31 cellular contexts compared by ENCODE assay signal in genomic region chr6:97094376-97094775, GRCh38.
"Had no signal": no experiment of that assay in that cellular context is flagged by ENCODE, and none has a peak within 500 bp of the region (broad histone marks: within the 10 kb centered on the region; RNA-seq: fewer than 3 reads in every experiment).

No MANE protein-coding gene starts in this region.

- H3K27me3 ChIP-seq: brain microvascular endothelial cell, esophagus squamous epithelium had no signal

- DNase-seq: activated B cell treated with CpG ODN at 0.5 μM for 24 hours; activated CD4-positive, alpha-beta memory T cell treated with anti-CD3 and anti-CD28 coated beads, Interleukin-2, amount 10 ng/mL, durations not matched to agents 7 days and 5 days; activated CD4-positive, alpha-beta T cell treated with anti-CD3 and anti-CD28 coated beads for 48 hours; activated CD8-positive, alpha-beta memory T cell treated with anti-CD3 and anti-CD28 coated beads, Interleukin-2, amount 50 U/mL, for 48 hours; activated effector memory CD4-positive, alpha-beta T cell treated with Interleukin-2 at 50 U/mL for 16 hours; activated gamma-delta T cell treated with Interleukin-2 at 50 U/mL for 16 hours; activated naive CD4-positive, alpha-beta T cell treated with anti-CD3 and anti-CD28 coated beads, Interleukin-2, amount 50 U/mL, for 16 hours; activated naive CD4-positive, alpha-beta T cell treated with Interleukin-2 at 50 U/mL for 16 hours; activated T-cell treated with anti-CD3 and anti-CD28 coated beads for 4 hours; activated T-cell treated with anti-CD3 and anti-CD28 coated beads, Interleukin-2, amount 50 U/mL, for 24 hours; activated T-cell treated with anti-CD3 and anti-CD28 coated beads, Interleukin-2, amount 50 U/mL, for 72 hours; amniotic stem cell; anterior cingulate cortex; brain microvascular endothelial cell; caudate nucleus; cortex of kidney; dermis blood vessel endothelial cell; effector CD4-positive, alpha-beta T cell; effector memory CD8-positive, alpha-beta T cell; esophagus squamous epithelium; glutamatergic neuron; T-helper 1 cell; T-helper 17 cell; T1000; WERI-Rb-1 had no signal

- H3K9me3 ChIP-seq: esophagus squamous epithelium had no signal

- H3K4me1 ChIP-seq: esophagus squamous epithelium had no signal

- ATAC-seq: activated CD4-positive, CD25-positive, alpha-beta regulatory T cell treated with anti-CD3 and anti-CD28 coated beads, Interleukin-2, amount 50 U/mL, for 24 hours; activated T-cell treated with anti-CD3 and anti-CD28 coated beads, Interleukin-2, amount 50 U/mL, for 72 hours; activated T-helper 17 cell treated with anti-CD3 and anti-CD28 coated beads, Interleukin-2, amount 50 U/mL, for 72 hours; effector memory CD8-positive, alpha-beta T cell; T-helper 17 cell had no signal

- H3K27ac ChIP-seq: brain microvascular endothelial cell, epithelial cell of prostate, esophagus squamous epithelium, WERI-Rb-1 had no signal

- FAIRE-seq: astrocyte, colon, frontal cortex had no signal

- H3K4me3 ChIP-seq: esophagus squamous epithelium had no signal

- H3K36me3 ChIP-seq: brain microvascular endothelial cell, esophagus squamous epithelium, WERI-Rb-1 had no signal
